ENCODE assay signal across 21 cellular contexts in genomic region chr7:11737723-11738122, GRCh38.
DNase-seq lines count a peak whose midpoint lies in the region; ATAC-seq and TF ChIP-seq lines count a peak whose summit lies in the region.
"Had no signal": no experiment of that assay in that cellular context is flagged by ENCODE, and none has a peak within 500 bp of the region (broad histone marks: within the 10 kb centered on the region; RNA-seq: fewer than 3 reads in every experiment).

No MANE protein-coding gene starts in this region.

- TF ChIP-seq CTCF in Panc1 (IDR thresholded peaks at IDR 0.05) (no peak), epithelial cell of esophagus (IDR thresholded peaks at IDR 0.05; ENCODE audit: insufficient read depth, low read depth, low read length, missing control alignments) (no peak), foreskin keratinocyte (conservative IDR thresholded peaks at IDR 0.05) (no peak)

- no peak overlapping the region for H3K9ac ChIP-seq in GM23248
- H3K9ac ChIP-seq: BLaER1 treated with 17β-estradiol and CSF1 and Interleukin-3, amounts not matched to agents 10 nM and 100 nM had no signal

- no peaks in the 10 kb centered on the region for H3K27me3 ChIP-seq in GM23248 (replicated peaks; ENCODE audit: insufficient read depth)
- no peaks in the 10 kb centered on the region for H3K27me3 ChIP-seq in Panc1 (ENCODE audit: control insufficient read depth, insufficient read depth, low read length)
- no peaks in the 10 kb centered on the region for H3K27me3 ChIP-seq in foreskin keratinocyte
- H3K27me3 ChIP-seq: BLaER1 treated with 17β-estradiol and CSF1 and Interleukin-3, amounts not matched to agents 10 nM and 100 nM had no signal

- DNase-seq in GM23248 (peak; percentile 70), Panc1 (ENCODE audit: low read depth, low spot score) (no peak), epithelial cell of esophagus (ENCODE audit: low read depth) (peak; percentile 75), foreskin keratinocyte (peak in 1 of 2 donors; percentile 23), amygdala (lab: John Stamatoyannopoulos, UW) (no peak)
- DNase-seq in activated effector memory CD4-positive, alpha-beta T cell treated with anti-CD3 and anti-CD28 coated beads, Interleukin-2, amount 50 U/mL, for 16 hours = no peak
- DNase-seq: Calu3; CD8-positive, alpha-beta T cell; DMS79; H7; Kasumi-1; MM.1S; NCI-H1105 treated with DMSO at 0.1 percent for 48 hours; NCI-H1694 treated with DMSO at 0.1 percent for 48 hours; NCI-H2107; NCI-H510A treated with DMSO at 0.1 percent for 48 hours; NCI-H774; OCI-M1; RPMI8226 had no signal

- no peaks in the 10 kb centered on the region for H3K79me2 ChIP-seq in GM23248 (ENCODE audit: insufficient read depth)

- H3K27ac ChIP-seq in GM23248 = no peak overlapping the region
- peak overlapping the region; percentile 62; the same call in 1 of the 2 replicates for H3K27ac ChIP-seq in Panc1 (ENCODE audit: low read length)
- H3K27ac ChIP-seq in foreskin keratinocyte = no peak overlapping the region
- H3K27ac ChIP-seq: BLaER1 treated with 17β-estradiol and CSF1 and Interleukin-3, amounts not matched to agents 10 nM and 100 nM had no signal

- no peak overlapping the region for H2AFZ ChIP-seq in GM23248

- H3K4me1 ChIP-seq in GM23248 (ENCODE audit: insufficient read depth) = no peaks in the 10 kb centered on the region
- H3K4me1 ChIP-seq in Panc1 (ENCODE audit: control insufficient read depth, insufficient read depth, low read length) = peaks cover 11% of the 10 kb centered on the region; the same call in 1 of the 2 replicates
- no peaks in the 10 kb centered on the region for H3K4me1 ChIP-seq in foreskin keratinocyte
- H3K4me1 ChIP-seq: BLaER1 treated with 17β-estradiol and CSF1 and Interleukin-3, amounts not matched to agents 10 nM and 100 nM had no signal

- CTCF ChIA-PET in Panc1 (lab: Charles Lee) = no interaction called here

- in situ Hi-C loops in GM23248 (cut with MboI) = no loop called here
- in situ Hi-C loops in Panc1 (cut with HindIII; ENCODE audit: low pct_unique_long_range_greater_than_20kb, low sequenced_read_pairs) = no loop called here

- H3K4me3 ChIP-seq in GM23248 = no peak overlapping the region
- H3K4me3 ChIP-seq in Panc1 (ENCODE audit: low read depth in 2 of 2, low read length in 2 of 2) = no peak overlapping the region
- H3K4me3 ChIP-seq in epithelial cell of esophagus (ENCODE audit: low read length) = no peak overlapping the region
- H3K4me3 ChIP-seq: BLaER1 treated with 17β-estradiol and CSF1 and Interleukin-3, amounts not matched to agents 10 nM and 100 nM had no signal

- POLR2A ChIA-PET in Panc1 (lab: Charles Lee) = no interaction called here

- no peak overlapping the region for H3K4me2 ChIP-seq in GM23248 (ENCODE audit: unreplicated experiment)
- H3K4me2 ChIP-seq: BLaER1 treated with 17β-estradiol and CSF1 and Interleukin-3, amounts not matched to agents 10 nM and 100 nM had no signal

- BruUV-seq in Panc1 (replicated peaks; lab: Mats Ljungman, UMichigan) = no TSS peak

- H3F3A ChIP-seq in GM23248 (ENCODE audit: insufficient read depth) = no peaks in the 10 kb centered on the region

- H3K9me3 ChIP-seq in GM23248 (ENCODE audit: low read depth) (no peaks in the 10 kb centered on the region), Panc1 (ENCODE audit: control insufficient read depth, insufficient read depth, low read depth, low read length) (no peaks in the 10 kb centered on the region)

- intact Hi-C loops in Panc1 (cut with micrococcal nuclease; ENCODE audit: unreplicated experiment) = no loop called here

- no peak for ATAC-seq in Panc1
- ATAC-seq in foreskin keratinocyte = peak; percentile 88
- no peak for ATAC-seq in GM18858 (IDR thresholded peaks at IDR 0.05; ENCODE audit: unreplicated experiment)
- ATAC-seq: CD8-positive, alpha-beta T cell had no signal

- H3K9me2 ChIP-seq in GM23248 (ENCODE audit: insufficient read depth) = no peaks in the 10 kb centered on the region

- H3K36me3 ChIP-seq in GM23248 (ENCODE audit: low read depth) = no peaks in the 10 kb centered on the region
- no peaks in the 10 kb centered on the region for H3K36me3 ChIP-seq in Panc1 (ENCODE audit: control insufficient read depth, insufficient read depth, low read length)
- H3K36me3 ChIP-seq: BLaER1 treated with 17β-estradiol and CSF1 and Interleukin-3, amounts not matched to agents 10 nM and 100 nM had no signal

- H4K20me1 ChIP-seq in GM23248 (ENCODE audit: insufficient read depth) = no peaks in the 10 kb centered on the region
- H4K20me1 ChIP-seq: BLaER1 treated with 17β-estradiol and CSF1 and Interleukin-3, amounts not matched to agents 10 nM and 100 nM had no signal

Comparison
In these comparisons a context has a peak if more than half of its experiments do, and no peak if none do; other contexts are left out.
1. DNase-seq: peak in GM23248 (single experiment) and epithelial cell of esophagus (single experiment); none in Panc1 (single experiment), activated effector memory CD4-positive, alpha-beta T cell treated with anti-CD3 and anti-CD28 coated beads, Interleukin-2, amount 50 U/mL, for 16 hours (single experiment) and amygdala (0 of 56).